Comparison of ENCODE assay signal across 1 cellular context in the genomic region with DNA sequence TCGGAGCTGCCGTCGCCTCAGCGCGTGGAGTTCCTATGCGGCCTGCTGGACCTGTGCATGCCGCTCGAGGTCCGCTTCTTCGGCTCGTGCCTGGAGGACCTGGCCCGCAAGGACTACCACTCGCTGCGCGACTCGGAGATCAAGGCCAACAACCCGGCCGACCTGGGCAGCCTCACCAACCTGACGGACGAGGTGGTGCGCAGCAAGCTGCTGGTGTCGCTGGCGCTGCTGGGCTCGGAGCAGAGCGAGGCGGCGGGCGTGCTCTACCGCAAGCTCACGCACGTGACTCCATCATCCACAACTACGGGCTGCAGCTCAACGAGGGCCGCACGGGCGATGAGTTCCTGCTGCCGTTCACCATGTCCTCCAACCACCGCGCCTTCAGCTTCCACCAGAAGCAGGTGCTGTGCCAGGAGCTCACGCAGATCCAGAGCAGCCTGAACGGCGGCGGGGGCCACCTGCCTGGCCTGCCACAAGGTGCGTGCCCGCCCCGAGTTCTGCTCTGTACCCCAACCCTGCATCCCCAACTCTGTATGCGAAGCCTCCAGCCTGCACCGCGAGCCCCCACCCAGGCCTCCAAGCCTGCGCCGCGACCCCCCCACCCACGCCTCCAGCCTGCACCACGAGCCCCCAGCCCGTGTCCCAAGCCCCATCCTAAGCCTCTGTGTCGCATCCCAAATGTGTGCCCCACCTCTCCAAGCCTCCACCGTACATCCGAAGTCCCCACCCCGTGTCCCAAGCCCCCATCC.
TF ChIP-seq lines count a peak whose summit lies in the region.

No MANE protein-coding gene starts in this region.

TF ChIP-seq in SK-N-SH treated with all-trans-retinoic acid at 6 μM for 48 hours, 23 proteins besides CTCF, POLR2A, EP300 and RAD21:
- TF ChIP-seq, protein P1, sequence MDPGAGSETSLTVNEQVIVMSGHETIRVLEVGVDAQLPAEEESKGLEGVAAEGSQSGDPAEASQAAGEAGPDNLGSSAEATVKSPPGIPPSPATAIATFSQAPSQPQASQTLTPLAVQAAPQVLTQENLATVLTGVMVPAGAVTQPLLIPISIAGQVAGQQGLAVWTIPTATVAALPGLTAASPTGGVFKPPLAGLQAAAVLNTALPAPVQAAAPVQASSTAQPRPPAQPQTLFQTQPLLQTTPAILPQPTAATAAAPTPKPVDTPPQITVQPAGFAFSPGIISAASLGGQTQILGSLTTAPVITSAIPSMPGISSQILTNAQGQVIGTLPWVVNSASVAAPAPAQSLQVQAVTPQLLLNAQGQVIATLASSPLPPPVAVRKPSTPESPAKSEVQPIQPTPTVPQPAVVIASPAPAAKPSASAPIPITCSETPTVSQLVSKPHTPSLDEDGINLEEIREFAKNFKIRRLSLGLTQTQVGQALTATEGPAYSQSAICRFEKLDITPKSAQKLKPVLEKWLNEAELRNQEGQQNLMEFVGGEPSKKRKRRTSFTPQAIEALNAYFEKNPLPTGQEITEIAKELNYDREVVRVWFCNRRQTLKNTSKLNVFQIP (CRISPR knock-in tag; IDR thresholded peaks at IDR 0.05; ENCODE audit: borderline replicate concordance, low read depth), result no peak
- TF ChIP-seq CSRNP3 (CRISPR knock-in tag; IDR thresholded peaks at IDR 0.05) (no peak), RARB (CRISPR knock-in tag; IDR thresholded peaks at IDR 0.05) (no peak), ZFP3 (CRISPR knock-in tag; IDR thresholded peaks at IDR 0.05) (no peak), GLIS3 (CRISPR knock-in tag; IDR thresholded peaks at IDR 0.05) (no peak), PPARA (CRISPR knock-in tag; IDR thresholded peaks at IDR 0.05; ENCODE audit: borderline replicate concordance) (no peak), BACH2 (CRISPR knock-in tag; IDR thresholded peaks at IDR 0.05; ENCODE audit: borderline replicate concordance) (no peak), TOX (CRISPR knock-in tag; IDR thresholded peaks at IDR 0.05; ENCODE audit: borderline replicate concordance) (no peak), SNAI2 (CRISPR knock-in tag; IDR thresholded peaks at IDR 0.05) (no peak), ZNF70 (CRISPR knock-in tag; IDR thresholded peaks at IDR 0.05) (no peak), ISL1 (CRISPR knock-in tag; IDR thresholded peaks at IDR 0.05) (no peak)
- TF ChIP-seq, protein P2, sequence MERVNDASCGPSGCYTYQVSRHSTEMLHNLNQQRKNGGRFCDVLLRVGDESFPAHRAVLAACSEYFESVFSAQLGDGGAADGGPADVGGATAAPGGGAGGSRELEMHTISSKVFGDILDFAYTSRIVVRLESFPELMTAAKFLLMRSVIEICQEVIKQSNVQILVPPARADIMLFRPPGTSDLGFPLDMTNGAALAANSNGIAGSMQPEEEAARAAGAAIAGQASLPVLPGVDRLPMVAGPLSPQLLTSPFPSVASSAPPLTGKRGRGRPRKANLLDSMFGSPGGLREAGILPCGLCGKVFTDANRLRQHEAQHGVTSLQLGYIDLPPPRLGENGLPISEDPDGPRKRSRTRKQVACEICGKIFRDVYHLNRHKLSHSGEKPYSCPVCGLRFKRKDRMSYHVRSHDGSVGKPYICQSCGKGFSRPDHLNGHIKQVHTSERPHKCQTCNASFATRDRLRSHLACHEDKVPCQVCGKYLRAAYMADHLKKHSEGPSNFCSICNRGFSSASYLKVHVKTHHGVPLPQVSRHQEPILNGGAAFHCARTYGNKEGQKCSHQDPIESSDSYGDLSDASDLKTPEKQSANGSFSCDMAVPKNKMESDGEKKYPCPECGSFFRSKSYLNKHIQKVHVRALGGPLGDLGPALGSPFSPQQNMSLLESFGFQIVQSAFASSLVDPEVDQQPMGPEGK (CRISPR knock-in tag; IDR thresholded peaks at IDR 0.05; ENCODE audit: borderline replicate concordance), result no peak
- TF ChIP-seq, protein P3, sequence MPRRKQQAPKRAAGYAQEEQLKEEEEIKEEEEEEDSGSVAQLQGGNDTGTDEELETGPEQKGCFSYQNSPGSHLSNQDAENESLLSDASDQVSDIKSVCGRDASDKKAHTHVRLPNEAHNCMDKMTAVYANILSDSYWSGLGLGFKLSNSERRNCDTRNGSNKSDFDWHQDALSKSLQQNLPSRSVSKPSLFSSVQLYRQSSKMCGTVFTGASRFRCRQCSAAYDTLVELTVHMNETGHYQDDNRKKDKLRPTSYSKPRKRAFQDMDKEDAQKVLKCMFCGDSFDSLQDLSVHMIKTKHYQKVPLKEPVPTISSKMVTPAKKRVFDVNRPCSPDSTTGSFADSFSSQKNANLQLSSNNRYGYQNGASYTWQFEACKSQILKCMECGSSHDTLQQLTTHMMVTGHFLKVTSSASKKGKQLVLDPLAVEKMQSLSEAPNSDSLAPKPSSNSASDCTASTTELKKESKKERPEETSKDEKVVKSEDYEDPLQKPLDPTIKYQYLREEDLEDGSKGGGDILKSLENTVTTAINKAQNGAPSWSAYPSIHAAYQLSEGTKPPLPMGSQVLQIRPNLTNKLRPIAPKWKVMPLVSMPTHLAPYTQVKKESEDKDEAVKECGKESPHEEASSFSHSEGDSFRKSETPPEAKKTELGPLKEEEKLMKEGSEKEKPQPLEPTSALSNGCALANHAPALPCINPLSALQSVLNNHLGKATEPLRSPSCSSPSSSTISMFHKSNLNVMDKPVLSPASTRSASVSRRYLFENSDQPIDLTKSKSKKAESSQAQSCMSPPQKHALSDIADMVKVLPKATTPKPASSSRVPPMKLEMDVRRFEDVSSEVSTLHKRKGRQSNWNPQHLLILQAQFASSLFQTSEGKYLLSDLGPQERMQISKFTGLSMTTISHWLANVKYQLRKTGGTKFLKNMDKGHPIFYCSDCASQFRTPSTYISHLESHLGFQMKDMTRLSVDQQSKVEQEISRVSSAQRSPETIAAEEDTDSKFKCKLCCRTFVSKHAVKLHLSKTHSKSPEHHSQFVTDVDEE (CRISPR knock-in tag; IDR thresholded peaks at IDR 0.05), result no peak
- TF ChIP-seq, protein P4, sequence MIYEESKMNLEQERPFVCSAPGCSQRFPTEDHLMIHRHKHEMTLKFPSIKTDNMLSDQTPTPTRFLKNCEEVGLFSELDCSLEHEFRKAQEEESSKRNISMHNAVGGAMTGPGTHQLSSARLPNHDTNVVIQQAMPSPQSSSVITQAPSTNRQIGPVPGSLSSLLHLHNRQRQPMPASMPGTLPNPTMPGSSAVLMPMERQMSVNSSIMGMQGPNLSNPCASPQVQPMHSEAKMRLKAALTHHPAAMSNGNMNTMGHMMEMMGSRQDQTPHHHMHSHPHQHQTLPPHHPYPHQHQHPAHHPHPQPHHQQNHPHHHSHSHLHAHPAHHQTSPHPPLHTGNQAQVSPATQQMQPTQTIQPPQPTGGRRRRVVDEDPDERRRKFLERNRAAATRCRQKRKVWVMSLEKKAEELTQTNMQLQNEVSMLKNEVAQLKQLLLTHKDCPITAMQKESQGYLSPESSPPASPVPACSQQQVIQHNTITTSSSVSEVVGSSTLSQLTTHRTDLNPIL (CRISPR knock-in tag; IDR thresholded peaks at IDR 0.05; ENCODE audit: low read depth), result no peak
